Comparison of ENCODE assay signal across 8 cellular contexts in the genomic region with DNA sequence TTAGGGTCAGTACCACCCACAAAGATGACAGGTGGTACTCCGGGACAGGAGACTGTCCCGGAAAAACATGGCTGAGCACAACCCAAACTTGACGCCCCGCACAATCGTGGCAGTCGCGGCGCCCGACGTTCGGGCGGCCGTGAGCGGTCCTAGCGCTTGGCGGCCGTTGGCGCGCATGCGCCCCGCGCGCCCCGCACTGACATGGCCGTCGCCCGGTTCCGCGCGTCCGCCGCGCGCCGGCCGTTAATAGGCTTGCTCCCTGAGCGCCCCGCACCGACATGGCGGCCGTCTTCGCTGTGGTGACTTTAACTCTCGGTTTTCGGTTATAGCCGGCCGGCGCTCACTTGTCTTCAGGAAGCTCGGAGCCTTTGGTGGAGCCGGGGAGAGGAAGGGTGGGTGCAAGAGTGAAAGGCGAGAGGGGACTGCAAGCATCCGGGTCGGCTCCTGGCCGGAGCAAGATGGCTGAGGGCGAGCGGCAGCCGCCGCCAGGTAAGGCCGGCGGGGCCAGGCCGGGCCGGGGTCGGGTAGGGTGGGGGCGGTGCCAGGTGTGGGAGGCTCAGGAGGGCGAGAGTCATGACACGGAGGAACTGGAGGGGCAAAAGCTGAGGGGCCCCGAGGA. TPM values are rescaled to one million over a fixed set of nuclear protein-coding genes. Genes with fewer than 3 reads are reported as not detected.
A peak's percentile ranks its signal among the peaks of the same experiment; 100 is the strongest.
DNase-seq lines count a peak whose midpoint lies in the region; TF ChIP-seq lines count a peak whose summit lies in the region.

A gene (plus strand): TSS at position 273 of the 619 bp plus-strand sequence. CDS start 186 bp downstream, at position 459.

- H3K79me2 ChIP-seq in GM23248 (ENCODE audit: insufficient read depth): peaks cover 56% of the 10 kb centered on the region
- H3K79me2 ChIP-seq in neural progenitor cell (ENCODE audit: low read depth): peaks cover 46% of the 10 kb centered on the region

- H3K4me3 Mint-ChIP-seq in neural progenitor cell: peak within 1 kb of the TSS; percentile 97

- DNase-seq in DMS79 treated with DMSO at 0.1 percent for 48 hours (lab: John Stamatoyannopoulos, UW): peak; percentile 82
- DNase-seq in GM23248: peak; percentile 96
- DNase-seq in LNCaP clone FGC (ENCODE audit: low read depth): peak; percentile 52
- peak; percentile 61 for DNase-seq in SHP77 treated with DMSO at 0.1 percent for 48 hours (lab: John Stamatoyannopoulos, UW)
- DNase-seq in activated gamma-delta T cell (lab: John Stamatoyannopoulos, UW): peak; percentile 84
- DNase-seq in fibroblast of villous mesenchyme (ENCODE audit: low read depth): peak; percentile 85
- DNase-seq in neural progenitor cell (ENCODE audit: low spot score): peak; percentile 98

- peaks cover 31% of the 10 kb centered on the region for H3K4me1 Mint-ChIP-seq in neural progenitor cell

- peak within 1 kb of the TSS; percentile 95 for H3K27ac Mint-ChIP-seq in neural progenitor cell

- H3F3A ChIP-seq in GM23248 (ENCODE audit: insufficient read depth) (peaks cover 10% of the 10 kb centered on the region; the same call in 1 of the 2 replicates), neural progenitor cell (ENCODE audit: low read depth) (peaks cover 24% of the 10 kb centered on the region)

- H3K36me3 ChIP-seq in GM23248 (ENCODE audit: low read depth) (no peaks in the 10 kb centered on the region), neural progenitor cell (no peaks in the 10 kb centered on the region), subcutaneous abdominal adipose tissue (ENCODE audit: control insufficient read depth in 5 of 5, insufficient read depth in 5 of 5, low read length in 5 of 5) (peaks cover 0 to 18% (median 15%) of the 10 kb centered on the region in 5 donors)

- in situ Hi-C loops in GM23248 (cut with MboI): no loop called here

- peaks cover 6% of the 10 kb centered on the region for H3K4me1 ChIP-seq in GM23248 (ENCODE audit: insufficient read depth)
- H3K4me1 ChIP-seq in neural progenitor cell: no peaks in the 10 kb centered on the region
- H3K4me1 ChIP-seq in subcutaneous abdominal adipose tissue (ENCODE audit: control insufficient read depth in 5 of 5, insufficient read depth in 5 of 5, low read length in 5 of 5): peaks cover 3 to 42% (median 30%) of the 10 kb centered on the region in 5 donors

- H2AFZ ChIP-seq in GM23248 (peak within 1 kb of the TSS; percentile 98), neural progenitor cell (replicated peaks) (peak within 1 kb of the TSS; percentile 95)

- H3K9ac ChIP-seq in GM23248 (peak within 1 kb of the TSS; percentile 92), neural progenitor cell (peak within 1 kb of the TSS; percentile 62), subcutaneous abdominal adipose tissue (ENCODE audit: low read length in 5 of 5) (peak within 1 kb of the TSS; percentile 77 to 92 (median 82))

- H3K9me2 ChIP-seq in GM23248 (ENCODE audit: insufficient read depth): no peaks in the 10 kb centered on the region

- no peaks in the 10 kb centered on the region for H3K27me3 ChIP-seq in GM23248 (replicated peaks; ENCODE audit: insufficient read depth)
- peaks cover 21% of the 10 kb centered on the region for H3K27me3 ChIP-seq in neural progenitor cell
- no peaks in the 10 kb centered on the region for H3K27me3 ChIP-seq in subcutaneous abdominal adipose tissue (ENCODE audit: control insufficient read depth in 5 of 5, insufficient read depth in 4 of 5, low read length in 5 of 5)

- H3K9me3 Mint-ChIP-seq in neural progenitor cell: no peaks in the 10 kb centered on the region

- H4K20me1 ChIP-seq in GM23248 (ENCODE audit: insufficient read depth) (no peaks in the 10 kb centered on the region), neural progenitor cell (ENCODE audit: low read depth) (peaks cover 15% of the 10 kb centered on the region)

- H3K36me3 Mint-ChIP-seq in neural progenitor cell: peaks cover 5% of the 10 kb centered on the region

- H3K4me3 ChIP-seq in GM23248 (peak within 1 kb of the TSS; percentile 96), LNCaP clone FGC (ENCODE audit: low read depth, low read length) (peak within 1 kb of the TSS; percentile 94), fibroblast of villous mesenchyme (ENCODE audit: low read depth, low read length) (peak within 1 kb of the TSS; percentile 85), neural progenitor cell (peak within 1 kb of the TSS; percentile 93), subcutaneous abdominal adipose tissue (ENCODE audit: low read depth in 1 of 5, low read length in 5 of 5) (peak within 1 kb of the TSS; percentile 87 to 95 (median 88))

- peak within 1 kb of the TSS; percentile 88 for H3K4me2 ChIP-seq in GM23248 (ENCODE audit: unreplicated experiment)
- H3K4me2 ChIP-seq in neural progenitor cell: peak within 1 kb of the TSS; percentile 90

- H3K27ac ChIP-seq in GM23248: peak within 1 kb of the TSS; percentile 93
- H3K27ac ChIP-seq in neural progenitor cell: peak within 1 kb of the TSS; percentile 84
- H3K27ac ChIP-seq in subcutaneous abdominal adipose tissue (ENCODE audit: low read depth, low read length): peak within 1 kb of the TSS; percentile 96

- TF ChIP-seq CTCF in LNCaP clone FGC (IDR thresholded peaks at IDR 0.05; ENCODE audit: control insufficient read depth, extremely low read depth, insufficient read depth) (no peak), fibroblast of villous mesenchyme (IDR thresholded peaks at IDR 0.05; ENCODE audit: insufficient read depth, low read depth, low read length) (no peak), neural progenitor cell (IDR thresholded peaks at IDR 0.05) (no peak)

- no peaks in the 10 kb centered on the region for H3K9me3 ChIP-seq in GM23248 (ENCODE audit: low read depth)
- H3K9me3 ChIP-seq in neural progenitor cell (ENCODE audit: low read depth): no peaks in the 10 kb centered on the region
- H3K9me3 ChIP-seq in subcutaneous abdominal adipose tissue (ENCODE audit: control insufficient read depth in 5 of 5, low read length in 5 of 5): no peaks in the 10 kb centered on the region

- WGBS in GM23248 (ENCODE audit: low coverage in 1 of 2, low lambda C conversion rate in 2 of 2, missing lambda C conversion rate in 2 of 2), 2 experiments: 1% methylated on average over 49 to 59 of the region's 66 CpGs

- peaks cover 3% of the 10 kb centered on the region for H3K27me3 Mint-ChIP-seq in neural progenitor cell (ENCODE audit: insufficient read depth, low read depth)

RNA-seq across cellular contexts. Expression of the gene that starts here (rescaled TPM):
- total RNA-seq in GM23248 (2014; rRNA removed; shearing (Covaris generic)): 96.9 and 113 TPM in 2 replicates
- polyA plus RNA-seq in GM23248 (2016; fragmentation: Nextera tagmentation; extraction: Ambion mirVana): 59.9 and 60.8 TPM in 2 replicates
- 133 and 136 TPM in 2 replicates for total RNA-seq in fibroblast of villous mesenchyme
- total RNA-seq in neural progenitor cell (ENCODE audit: low replicate concordance): 82.4 and 133 TPM in 2 replicates

Comparison
In these comparisons a context has a peak if more than half of its experiments do, and no peak if none do; other contexts are left out.
1. Peak in every context shown above with its lines: DNase-seq, H3K4me3 ChIP-seq and H3K27ac ChIP-seq.